10 cellular contexts compared by ENCODE assay signal in genomic region chrX:100368167-100368566, GRCh38. TPM values are rescaled to one million over a fixed set of nuclear protein-coding genes. Genes with fewer than 3 reads are reported as not detected.
DNase-seq lines count a peak whose midpoint lies in the region; ATAC-seq, FAIRE-seq and TF ChIP-seq lines count a peak whose summit lies in the region.
"Had no signal": no experiment of that assay in that cellular context is flagged by ENCODE, and none has a peak within 500 bp of the region (broad histone marks: within the 10 kb centered on the region; RNA-seq: fewer than 3 reads in every experiment).

No MANE protein-coding gene starts in this region.

- TF ChIP-seq POLR2A in GM12891 (IDR thresholded peaks at IDR 0.05; ENCODE audit: low read depth, low read length), result no peak

- no peak overlapping the region for H3K4me3 Mint-ChIP-seq in T-helper 2 cell treated with Interferon-gamma antibody and Interleukin-4, amounts not matched to agents 5 μg/mL and 100 μg/mL, for 36 hours

- no peaks in the 10 kb centered on the region for H3K9me3 ChIP-seq in Panc1 (ENCODE audit: control insufficient read depth, insufficient read depth, low read depth, low read length)
- H3K9me3 ChIP-seq: spleen had no signal

- H3K4me1 Mint-ChIP-seq in T-helper 2 cell treated with Interferon-gamma antibody and Interleukin-4, amounts not matched to agents 5 μg/mL and 100 μg/mL, for 36 hours (ENCODE audit: low read depth), result no peaks in the 10 kb centered on the region

- no peaks in the 10 kb centered on the region for H3K9me3 Mint-ChIP-seq in T-helper 2 cell treated with Interferon-gamma antibody and Interleukin-4, amounts not matched to agents 5 μg/mL and 100 μg/mL, for 36 hours

- H3K27me3 Mint-ChIP-seq in T-helper 2 cell treated with Interferon-gamma antibody and Interleukin-4, amounts not matched to agents 5 μg/mL and 100 μg/mL, for 36 hours (ENCODE audit: low read depth), result no peaks in the 10 kb centered on the region

- peak; percentile 61 for TF ChIP-seq CTCF in Panc1 (IDR thresholded peaks at IDR 0.05)

- no peak overlapping the region for H3K4me3 ChIP-seq in Panc1 (ENCODE audit: low read depth in 2 of 2, low read length in 2 of 2)
- H3K4me3 ChIP-seq: SK-N-MC, spleen had no signal

- POLR2A ChIA-PET in Panc1 (lab: Charles Lee), result no interaction called here

- intact Hi-C loops in Panc1 (cut with micrococcal nuclease; ENCODE audit: unreplicated experiment), result loop anchor here (5.0 kb wide), 1 partner anchor 44 kb away; the partner anchor contains the start of gene PCDH19

- peak; percentile 81 for ATAC-seq in GM19351 (IDR thresholded peaks at IDR 0.05; ENCODE audit: unreplicated experiment)
- ATAC-seq in Panc1, result no peak
- no peak for ATAC-seq in GM18907 (IDR thresholded peaks at IDR 0.05; ENCODE audit: unreplicated experiment)

- no TSS peak for BruUV-seq in Panc1 (replicated peaks; lab: Mats Ljungman, UMichigan)

- H3K27ac ChIP-seq in Panc1 (ENCODE audit: low read length), result no peak overlapping the region
- H3K27ac ChIP-seq: SK-N-MC, spleen had no signal

- in situ Hi-C loops in Caki2 (cut with HindIII; ENCODE audit: low pct_unique_long_range_greater_than_20kb, low sequenced_read_pairs), result no loop called here
- in situ Hi-C loops in Panc1 (cut with HindIII; ENCODE audit: low pct_unique_long_range_greater_than_20kb, low sequenced_read_pairs), result no loop called here

- H3K27ac Mint-ChIP-seq in T-helper 2 cell treated with Interferon-gamma antibody and Interleukin-4, amounts not matched to agents 5 μg/mL and 100 μg/mL, for 36 hours, result no peak overlapping the region

- peak; percentile 4 for DNase-seq in Caki2 (ENCODE audit: low read depth)
- peak; percentile 8 for DNase-seq in Panc1 (ENCODE audit: low read depth, low spot score)
- DNase-seq in iPS-NIHi11 (ENCODE audit: low spot score), result peak; percentile 44
- no peak for DNase-seq in T-helper 2 cell treated with Interferon-gamma antibody and Interleukin-4, amounts not matched to agents 5 μg/mL and 100 μg/mL, for 36 hours (ENCODE audit: low spot score)
- DNase-seq in DMS153 (lab: John Stamatoyannopoulos, UW), result no peak
- DNase-seq in GM12891 (ENCODE audit: insufficient read length, low spot score), result no peak
- DNase-seq: spleen had no signal

- H3K4me1 ChIP-seq in Panc1 (ENCODE audit: control insufficient read depth, insufficient read depth, low read length), result no peaks in the 10 kb centered on the region
- H3K4me1 ChIP-seq: spleen had no signal

- CTCF ChIA-PET in Panc1 (lab: Charles Lee), result interaction anchor here (0.6 to 1.2 kb wide), 4 partner anchors 10 to 45 kb away, joined by 3 to 6 read pairs (median 4); no protein-coding TSS in a partner anchor

- H3K27me3 ChIP-seq in Panc1 (ENCODE audit: control insufficient read depth, insufficient read depth, low read length), result no peaks in the 10 kb centered on the region
- H3K27me3 ChIP-seq: spleen had no signal

- H3K36me3 Mint-ChIP-seq in T-helper 2 cell treated with Interferon-gamma antibody and Interleukin-4, amounts not matched to agents 5 μg/mL and 100 μg/mL, for 36 hours (ENCODE audit: low read depth), result no peaks in the 10 kb centered on the region

- no peaks in the 10 kb centered on the region for H3K36me3 ChIP-seq in Panc1 (ENCODE audit: control insufficient read depth, insufficient read depth, low read length)
- H3K36me3 ChIP-seq: spleen had no signal

- FAIRE-seq in GM12891 (lab: Jason Lieb, UNC), result no peak

TF ChIP-seq in GM12891, 5 proteins besides CTCF, POLR2A, EP300 and RAD21:
- TF ChIP-seq SPI1 (IDR thresholded peaks at IDR 0.05; ENCODE audit: low read depth, low read length) (no peak), POLR2AphosphoS5 (IDR thresholded peaks at IDR 0.05; ENCODE audit: low read depth, low read length) (no peak), TAF1 (IDR thresholded peaks at IDR 0.05; ENCODE audit: low read depth, low read length) (no peak), POU2F2 (IDR thresholded peaks at IDR 0.05; ENCODE audit: low read depth, low read length) (no peak), PAX5 (IDR thresholded peaks at IDR 0.05; ENCODE audit: insufficient read depth, low read length, severe bottlenecking) (no peak)

RNA-seq across cellular contexts. Expression of gene PCDH19, which starts 41.9 kb away (rescaled TPM):
- total RNA-seq in Caki2 (2014; rRNA removed; shearing (Covaris generic); ENCODE audit: low replicate concordance), result not detected in 2 replicates
- total RNA-seq in Panc1 (2021; ENCODE audit: unreplicated experiment), result 0.08 TPM
- polyA plus RNA-seq in Panc1 (2012; ENCODE audit: insufficient read length), result 0.05 TPM
- polyA plus RNA-seq in GM12891 (2012; ENCODE audit: low read depth, missing spikeins), result not detected

Comparison
In these comparisons a context has a peak if more than half of its experiments do, and no peak if none do; other contexts are left out.
1. DNase-seq: peak in Caki2 (single experiment), Panc1 (single experiment) and iPS-NIHi11 (single experiment); none in T-helper 2 cell treated with Interferon-gamma antibody and Interleukin-4, amounts not matched to agents 5 μg/mL and 100 μg/mL, for 36 hours (single experiment), DMS153 (single experiment) and GM12891 (single experiment).